Comparison of ENCODE assay signal across 2 cellular contexts in genomic region chrX:138962419-138962818, GRCh38.
DNase-seq lines count a peak whose midpoint lies in the region; ATAC-seq, FAIRE-seq and TF ChIP-seq lines count a peak whose summit lies in the region.
"Not testable (repeated sequence)": the region's sequence is repeated elsewhere in the genome, so short reads cannot be mapped to it uniquely, and the experiment has no call there.

No MANE protein-coding gene starts in this region.

- DNase-seq in K562 (ENCODE audit: extremely low read depth in 1 of 4, low spot score in 3 of 4): not testable (repeated sequence)

- not testable (repeated sequence) for H3K9ac ChIP-seq in K562 (ENCODE audit: insufficient read depth in 1 of 2, low read depth in 2 of 2, low read length in 2 of 2)

- POLR2A ChIA-PET in HEK293 (lab: Yijun Ruan, JAX); K562 (lab: Yijun Ruan, JAX): not testable (repeated sequence)

- intact Hi-C loops in K562 (cut with micrococcal nuclease): not testable (repeated sequence)

- not testable (repeated sequence) for FAIRE-seq in K562 (lab: Jason Lieb, UNC)

- not testable (repeated sequence) for H3K27me3 ChIP-seq in K562 (ENCODE audit: control insufficient read depth in 2 of 2, insufficient read depth in 2 of 2, low read length in 2 of 2)

- ATAC-seq in K562: not testable (repeated sequence)

- not testable (repeated sequence) for TF ChIP-seq RAD21 in K562 (CRISPR knock-in tag; conservative IDR thresholded peaks at IDR 0.05 in 1 of 2, IDR thresholded peaks at IDR 0.05 in 1 of 2)

- not testable (repeated sequence) for H3K9me1 ChIP-seq in K562 (ENCODE audit: control insufficient read depth, insufficient read depth, low read length)

- H3K4me3 ChIP-seq in HEK293 (ENCODE audit: low read depth, low read length); K562: not testable (repeated sequence)

- not testable (repeated sequence) for TF ChIP-seq CTCF in HEK293 (tag by site-specific recombination; IDR thresholded peaks at IDR 0.05); K562 (IDR thresholded peaks at IDR 0.05 in 2 of 3, conservative IDR thresholded peaks at IDR 0.05 in 1 of 3; ENCODE audit: insufficient read depth in 2 of 3, low read depth in 1 of 3, low read length in 3 of 3)

- CTCF ChIA-PET in HEK293 (lab: Yijun Ruan, JAX); K562 (lab: Yijun Ruan, JAX; ENCODE audit: low intra/inter-chr PET ratio): not testable (repeated sequence)

- H3K27ac ChIP-seq in HEK293 (ENCODE audit: extremely low read depth, low read depth, low read length); K562 (ENCODE audit: extremely low read depth, low read depth, low read length): not testable (repeated sequence)

- not testable (repeated sequence) for H3K4me2 ChIP-seq in K562 (ENCODE audit: insufficient read depth, low read length)

- TF ChIP-seq EP300 in K562 (IDR thresholded peaks at IDR 0.05; ENCODE audit: low read length): not testable (repeated sequence)

- not testable (repeated sequence) for H4K20me1 ChIP-seq in K562 (replicated peaks; ENCODE audit: control insufficient read depth, insufficient read depth, low read length)

- in situ Hi-C loops in K562 (cut with MboI): not testable (repeated sequence)

- H3K79me2 ChIP-seq in K562 (ENCODE audit: control insufficient read depth, insufficient read depth, low read length): peaks cover 24% of the 10 kb centered on the region

- WGBS in K562 (ENCODE audit: insufficient coverage, low coverage, missing lambda C conversion rate): 69% methylated on average over 3 of the region's 3 CpGs

- not testable (repeated sequence) for H3K9me3 ChIP-seq in HEK293 (ENCODE audit: control insufficient read depth, insufficient read depth, low read depth, low read length); K562 (replicated peaks; ENCODE audit: control insufficient read depth, insufficient read depth, low read depth, low read length)

- H3K36me3 ChIP-seq in HEK293 (ENCODE audit: control insufficient read depth in 2 of 2, insufficient read depth in 1 of 2, low read length in 2 of 2); K562 (ENCODE audit: control insufficient read depth, insufficient read depth, low read length): not testable (repeated sequence)

- H2AFZ ChIP-seq in K562 (ENCODE audit: low read depth, low read length): not testable (repeated sequence)

- H3K4me1 ChIP-seq in HEK293 (ENCODE audit: control insufficient read depth, insufficient read depth, low read length); K562 (replicated peaks in 1 of 2; ENCODE audit: control insufficient read depth in 2 of 2, insufficient read depth in 2 of 2, low read length in 2 of 2): not testable (repeated sequence)

- TF ChIP-seq POLR2A in K562 (conservative IDR thresholded peaks at IDR 0.05): not testable (repeated sequence)

- BruUV-seq in K562 (replicated peaks; lab: Mats Ljungman, UMichigan): not testable (repeated sequence)

TF ChIP-seq in HEK293, 187 proteins besides CTCF, POLR2A, EP300 and RAD21:
- TF ChIP-seq ZNF146 (tag by site-specific recombination; IDR thresholded peaks at IDR 0.05): peak; percentile 61
TF ChIP-seq in HEK293: peak in this region for 1; not testable (repeated sequence) for 186.

TF ChIP-seq in K562, 482 proteins besides CTCF, POLR2A, EP300 and RAD21:
- peak; percentile 69 for TF ChIP-seq NFIC (IDR thresholded peaks at IDR 0.05)
